ENCODE assay signal across 9 cellular contexts in the genomic region with DNA sequence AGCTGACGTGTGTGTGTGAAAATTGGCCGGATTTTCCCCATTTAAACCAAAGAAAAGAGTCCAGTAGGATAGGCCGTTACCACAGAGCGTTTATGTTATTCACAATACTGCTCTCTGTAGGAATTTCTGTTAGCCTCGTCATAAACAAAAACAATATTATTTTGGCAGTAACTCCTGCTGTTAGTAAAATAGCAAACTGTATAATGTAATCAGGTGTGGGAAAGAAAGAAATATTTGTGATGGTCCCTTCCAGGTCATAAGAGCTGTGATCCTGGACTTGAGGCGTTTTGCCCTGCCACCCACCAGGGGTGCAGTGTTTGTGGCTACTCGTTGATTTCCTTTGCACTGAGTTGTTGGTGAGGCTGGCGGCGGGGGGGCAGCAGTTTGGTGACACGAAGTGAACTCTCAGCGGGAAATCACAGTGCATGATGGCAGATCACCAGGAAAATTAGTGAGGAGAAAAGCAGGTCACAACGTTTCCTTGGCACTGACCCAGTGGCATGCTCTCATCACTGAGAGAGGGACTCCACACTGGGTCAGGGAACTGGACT. TPM values are rescaled to one million over a fixed set of nuclear protein-coding genes. Genes with fewer than 3 reads are reported as not detected.
DNase-seq lines count a peak whose midpoint lies in the region; ATAC-seq and TF ChIP-seq lines count a peak whose summit lies in the region.
"Had no signal": no experiment of that assay in that cellular context is flagged by ENCODE, and none has a peak within 500 bp of the region (broad histone marks: within the 10 kb centered on the region; RNA-seq: fewer than 3 reads in every experiment).

No MANE protein-coding gene starts in this region.

- no peak for ATAC-seq in Right ventricle myocardium inferior
- no peak for ATAC-seq in GM19023 (IDR thresholded peaks at IDR 0.05; ENCODE audit: unreplicated experiment)
- ATAC-seq in GM18909 (IDR thresholded peaks at IDR 0.05; ENCODE audit: poor library complexity, unreplicated experiment) = no peak
- no peak for ATAC-seq in HG02840 (IDR thresholded peaks at IDR 0.05; ENCODE audit: low FRiP score, unreplicated experiment)

- intact Hi-C loops in Right ventricle myocardium inferior (cut with DNase I) = loop anchor here (2.0 to 5.0 kb wide), 2 partner anchors 36 to 135 kb away; no protein-coding TSS in a partner anchor

- H3K9ac ChIP-seq in mucosa of stomach (ENCODE audit: low read length) = peak overlapping the region; percentile 24

- DNase-seq in Right ventricle myocardium inferior (ENCODE audit: missing footprints) (peak; percentile 76), right atrium auricular region (ENCODE audit: low spot score) (no peak), choroid plexus epithelial cell (ENCODE audit: low read depth) (peak; percentile 66), NCI-H748 (lab: John Stamatoyannopoulos, UW; ENCODE audit: unreplicated experiment) (no peak)
- DNase-seq: amniotic stem cell had no signal

- peaks cover 0 to 79% of the 10 kb centered on the region in 2 donors for H3K4me1 ChIP-seq in right atrium auricular region
- H3K4me1 ChIP-seq in mucosa of stomach (ENCODE audit: control insufficient read depth, insufficient read depth, low read length) = peaks cover 56% of the 10 kb centered on the region

- TF ChIP-seq CTCF in right atrium auricular region (IDR thresholded peaks at IDR 0.05) = peak in 1 of 2 donors; percentile 33
- TF ChIP-seq CTCF in choroid plexus epithelial cell (conservative IDR thresholded peaks at IDR 0.05; ENCODE audit: low read depth, low read length) = peak; percentile 25

- no peaks in the 10 kb centered on the region for H3K9me3 ChIP-seq in right atrium auricular region
- no peaks in the 10 kb centered on the region for H3K9me3 ChIP-seq in mucosa of stomach (ENCODE audit: control insufficient read depth, low read length)

- H3K27me3 ChIP-seq in right atrium auricular region (no peaks in the 10 kb centered on the region), mucosa of stomach (ENCODE audit: control insufficient read depth, insufficient read depth, low read length) (no peaks in the 10 kb centered on the region)

- H3K36me3 ChIP-seq in right atrium auricular region = no peaks in the 10 kb centered on the region
- no peaks in the 10 kb centered on the region for H3K36me3 ChIP-seq in mucosa of stomach (ENCODE audit: control insufficient read depth, insufficient read depth, low read length)

- H3K4me3 ChIP-seq in right atrium auricular region (peak overlapping the region in 1 of 2 donors; percentile 91), choroid plexus epithelial cell (ENCODE audit: low read depth, low read length) (peak overlapping the region; percentile 35), mucosa of stomach (ENCODE audit: low read length) (peak overlapping the region; percentile 2)

- H3K27ac ChIP-seq in right atrium auricular region = peak overlapping the region in 1 of 2 donors; percentile 7

RNA-seq across cellular contexts. Expression of a gene that starts 2.8 kb away (rescaled TPM):
- total RNA-seq in Right ventricle myocardium inferior (11.5 TPM), right atrium auricular region (1 to 10 TPM; 4.0 to 6.8 TPM)

Comparison
In these comparisons a context has a peak if more than half of its experiments do, and no peak if none do; other contexts are left out.
1. DNase-seq: peak in Right ventricle myocardium inferior (single experiment) and choroid plexus epithelial cell (single experiment); none in right atrium auricular region (single experiment) and NCI-H748 (single experiment).